8 cellular contexts compared by ENCODE assay signal in the genomic region with DNA sequence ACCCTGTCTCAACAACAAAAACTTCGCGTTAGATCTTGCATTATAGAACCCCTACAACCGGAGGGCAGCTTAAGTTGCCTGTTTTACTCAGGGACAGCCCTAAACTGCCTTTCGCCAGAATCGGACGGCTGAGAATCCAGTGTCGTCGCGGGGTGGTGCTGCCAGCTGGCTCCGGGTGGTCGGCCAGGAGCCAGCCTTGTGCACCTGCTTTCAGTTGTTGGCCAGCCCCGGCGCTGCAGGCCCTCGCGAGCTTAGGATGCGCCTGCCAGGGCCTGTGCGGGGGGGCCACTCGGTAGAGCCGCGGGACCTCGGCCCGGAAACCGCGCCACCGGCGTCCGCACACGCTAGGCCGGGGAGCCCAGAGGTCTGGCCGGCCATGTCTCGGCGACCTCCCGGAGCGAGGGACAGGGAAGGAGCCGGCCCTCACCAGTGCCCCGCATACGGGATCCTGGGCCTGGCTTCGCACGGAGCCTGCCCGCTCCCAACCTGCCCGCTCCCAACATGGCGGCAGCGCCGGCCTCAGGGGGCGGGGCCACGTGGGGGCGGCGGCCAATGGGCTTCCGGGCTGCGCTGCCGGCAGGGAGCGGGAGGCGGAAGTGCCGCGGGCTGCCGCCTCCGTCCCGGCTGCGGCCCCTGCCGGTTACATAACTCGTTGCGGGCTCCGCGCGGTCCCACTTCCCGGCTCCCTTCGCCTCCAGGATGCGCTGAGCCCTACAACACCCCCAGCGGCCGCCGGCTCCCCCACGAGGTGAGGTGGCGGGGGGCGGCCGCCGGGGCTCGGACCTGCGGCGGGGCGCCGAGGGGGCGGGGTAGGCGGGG. TPM values are rescaled to one million over a fixed set of nuclear protein-coding genes. Genes with fewer than 3 reads are reported as not detected.
DNase-seq lines count a peak whose midpoint lies in the region; ATAC-seq, FAIRE-seq and TF ChIP-seq lines count a peak whose summit lies in the region.

No MANE protein-coding gene starts in this region.

- H3K4me2 ChIP-seq in neural progenitor cell: peak overlapping the region; percentile 89

- TF ChIP-seq CTCF in LNCaP clone FGC (IDR thresholded peaks at IDR 0.05; ENCODE audit: control insufficient read depth, extremely low read depth, insufficient read depth) (peak; percentile 61), RWPE2 (IDR thresholded peaks at IDR 0.05; ENCODE audit: poor library complexity, severe bottlenecking) (peak; percentile 53), fibroblast of villous mesenchyme (IDR thresholded peaks at IDR 0.05; ENCODE audit: insufficient read depth, low read depth, low read length) (peak; percentile 45), neural progenitor cell (IDR thresholded peaks at IDR 0.05) (peak; percentile 63)

- H3K27ac ChIP-seq in RWPE2 (ENCODE audit: poor library complexity, severe bottlenecking) (peak overlapping the region; percentile 74), neural progenitor cell (peak overlapping the region; percentile 96), stomach smooth muscle (ENCODE audit: low read length) (peak overlapping the region; percentile 88)

- peaks cover 5% of the 10 kb centered on the region for H3K27me3 Mint-ChIP-seq in neural progenitor cell (ENCODE audit: insufficient read depth, low read depth)

- H4K20me1 ChIP-seq in neural progenitor cell (ENCODE audit: low read depth): peaks cover 38% of the 10 kb centered on the region

- peak overlapping the region; percentile 78 for H2AFZ ChIP-seq in neural progenitor cell (replicated peaks)

- peaks cover 35% of the 10 kb centered on the region for H3F3A ChIP-seq in neural progenitor cell (ENCODE audit: low read depth)

- FAIRE-seq in H54 (lab: Jason Lieb, UNC): no peak

- H3K36me3 Mint-ChIP-seq in neural progenitor cell: no peaks in the 10 kb centered on the region

- H3K27ac Mint-ChIP-seq in neural progenitor cell: peak overlapping the region; percentile 91

- H3K4me3 ChIP-seq in LNCaP clone FGC (ENCODE audit: low read depth, low read length) (peak overlapping the region; percentile 92), RWPE2 (ENCODE audit: severe bottlenecking) (peak overlapping the region; percentile 84), fibroblast of villous mesenchyme (ENCODE audit: low read depth, low read length) (peak overlapping the region; percentile 91), neural progenitor cell (peak overlapping the region; percentile 93), stomach smooth muscle (ENCODE audit: low read length in 2 of 2) (peak overlapping the region; percentile 68 to 95)

- H3K9ac ChIP-seq in neural progenitor cell: peak overlapping the region; percentile 85
- peak overlapping the region; percentile 87 to 95 for H3K9ac ChIP-seq in stomach smooth muscle (ENCODE audit: low read length in 2 of 2)

- DNase-seq in GDM1 (lab: John Stamatoyannopoulos, UW): peak; percentile 91
- peak; percentile 95 for DNase-seq in H54 (ENCODE audit: insufficient read length, low spot score)
- peak; percentile 79 for DNase-seq in LNCaP clone FGC (ENCODE audit: low read depth)
- peak; percentile 82 for DNase-seq in RWPE2 (ENCODE audit: low spot score)
- peak; percentile 88 for DNase-seq in activated gamma-delta T cell (lab: John Stamatoyannopoulos, UW)
- DNase-seq in fibroblast of villous mesenchyme (ENCODE audit: low read depth): peak; percentile 90
- peak; percentile 98 for DNase-seq in neural progenitor cell (ENCODE audit: low spot score)

- peak; percentile 90 for ATAC-seq in RWPE2 (ENCODE audit: low read depth)

- no peaks in the 10 kb centered on the region; the same call in 1 of the 2 replicates for H3K36me3 ChIP-seq in RWPE2 (ENCODE audit: low read depth)
- no peaks in the 10 kb centered on the region for H3K36me3 ChIP-seq in neural progenitor cell
- H3K36me3 ChIP-seq in stomach smooth muscle (ENCODE audit: control insufficient read depth in 2 of 2, insufficient read depth in 2 of 2, low read length in 2 of 2): no peaks in the 10 kb centered on the region

- H3K4me3 Mint-ChIP-seq in neural progenitor cell: peak overlapping the region; percentile 88

- no peaks in the 10 kb centered on the region for H3K9me3 ChIP-seq in RWPE2 (ENCODE audit: severe bottlenecking)
- H3K9me3 ChIP-seq in neural progenitor cell (ENCODE audit: low read depth): no peaks in the 10 kb centered on the region
- no peaks in the 10 kb centered on the region for H3K9me3 ChIP-seq in stomach smooth muscle (ENCODE audit: control insufficient read depth in 2 of 2, low read length in 2 of 2)

- H3K79me2 ChIP-seq in neural progenitor cell (ENCODE audit: low read depth): peaks cover 45% of the 10 kb centered on the region

- peak; percentile 52 for TF ChIP-seq POLR2A in H54 (IDR thresholded peaks at IDR 0.05; ENCODE audit: low read depth, low read length)

- H3K27me3 ChIP-seq in RWPE2 (ENCODE audit: insufficient read depth, poor library complexity, severe bottlenecking) (no peaks in the 10 kb centered on the region), neural progenitor cell (no peaks in the 10 kb centered on the region), stomach smooth muscle (ENCODE audit: control insufficient read depth in 1 of 2, insufficient read depth in 2 of 2, low read length in 2 of 2) (no peaks in the 10 kb centered on the region)

- peaks cover 6% of the 10 kb centered on the region for H3K4me1 ChIP-seq in RWPE2 (ENCODE audit: insufficient read depth, poor library complexity, severe bottlenecking)
- H3K4me1 ChIP-seq in neural progenitor cell: peaks cover 35% of the 10 kb centered on the region
- peaks cover 38% of the 10 kb centered on the region for H3K4me1 ChIP-seq in stomach smooth muscle (ENCODE audit: control insufficient read depth, insufficient read depth, low read length)

- H3K4me1 Mint-ChIP-seq in neural progenitor cell: peaks cover 42% of the 10 kb centered on the region

- no peaks in the 10 kb centered on the region for H3K9me3 Mint-ChIP-seq in neural progenitor cell

RNA-seq across cellular contexts. Expression of gene NAA60, which starts 14.2 kb away (rescaled TPM):
- total RNA-seq in fibroblast of villous mesenchyme (10.0 and 16.8 TPM in 2 replicates), neural progenitor cell (ENCODE audit: low replicate concordance) (14.8 and 21.3 TPM in 2 replicates)

RNA-seq across cellular contexts. Expression of gene ZNF597, which starts 14.3 kb away (rescaled TPM):
- total RNA-seq in fibroblast of villous mesenchyme (3.2 and 5.2 TPM in 2 replicates), neural progenitor cell (ENCODE audit: low replicate concordance) (1.4 and 2.2 TPM in 2 replicates)

RNA-seq across cellular contexts. Expression of gene C16orf90, which starts 37.6 kb away (rescaled TPM):
- total RNA-seq in fibroblast of villous mesenchyme: not detected in 2 replicates
- total RNA-seq in neural progenitor cell (ENCODE audit: low replicate concordance): not detected in 2 replicates

RNA-seq across cellular contexts. Expression of gene CLUAP1, which starts 43.2 kb away (rescaled TPM):
- total RNA-seq in fibroblast of villous mesenchyme: 14.5 and 22.0 TPM in 2 replicates
- 26.7 and 40.8 TPM in 2 replicates for total RNA-seq in neural progenitor cell (ENCODE audit: low replicate concordance)

RNA-seq across cellular contexts. Expression of gene ZNF174, which starts 56.6 kb away (rescaled TPM):
- total RNA-seq in fibroblast of villous mesenchyme (8.1 and 8.6 TPM in 2 replicates), neural progenitor cell (ENCODE audit: low replicate concordance) (9.9 and 17.8 TPM in 2 replicates)

Comparison
In these comparisons a context has a peak if more than half of its experiments do, and no peak if none do; other contexts are left out.
1. Peak in every context shown above with its lines: DNase-seq, ATAC-seq, H3K4me3 ChIP-seq and H3K27ac ChIP-seq.